19 cellular contexts compared by ENCODE assay signal in genomic region chr10:871951-872403, GRCh38. TPM values are rescaled to one million over a fixed set of nuclear protein-coding genes. Genes with fewer than 3 reads are reported as not detected.
A peak's percentile ranks its signal among the peaks of the same experiment; 100 is the strongest.
DNase-seq lines count a peak whose midpoint lies in the region; ATAC-seq and TF ChIP-seq lines count a peak whose summit lies in the region.
"Had no signal": no experiment of that assay in that cellular context is flagged by ENCODE, and none has a peak within 500 bp of the region (broad histone marks: within the 10 kb centered on the region; RNA-seq: fewer than 3 reads in every experiment).

No MANE protein-coding gene starts in this region.

- H3K36me3 ChIP-seq in gastrocnemius medialis = no peaks in the 10 kb centered on the region
- H3K36me3 ChIP-seq: neural progenitor cell, uterus had no signal

- H3K36me3 Mint-ChIP-seq in activated CD8-positive, alpha-beta T cell treated with anti-CD3 and anti-CD28 coated beads, Interleukin-2, amount 10 ng/mL, durations not matched to agents 7 days and 5 days (ENCODE audit: low read depth) = peaks cover 33% of the 10 kb centered on the region
- H3K36me3 Mint-ChIP-seq in activated CD8-positive, alpha-beta T cell treated with anti-CD3 and anti-CD28 coated beads for 36 hours (ENCODE audit: low read depth) = peaks cover 37% of the 10 kb centered on the region
- peaks cover 17% of the 10 kb centered on the region for H3K36me3 Mint-ChIP-seq in central memory CD8-positive, alpha-beta T cell (ENCODE audit: insufficient read depth)

- no peaks in the 10 kb centered on the region for H3K9me3 ChIP-seq in gastrocnemius medialis
- H3K9me3 ChIP-seq: adrenal gland, BE2C, Caco-2, esophagus muscularis mucosa, gastroesophageal sphincter, HAP-1, uterus had no signal

- in situ Hi-C loops in gastrocnemius medialis (cut with MboI; ENCODE audit: low sequenced_read_pairs in 4 of 4) = no loop called here

- peaks cover 68 to 72% of the 10 kb centered on the region in 2 donors for H3K4me1 ChIP-seq in gastrocnemius medialis
- H3K4me1 ChIP-seq: adrenal gland, BE2C, Caco-2, HAP-1, neural progenitor cell, uterus had no signal

- CTCF ChIA-PET in activated CD8-positive, alpha-beta T cell treated with anti-CD3 and anti-CD28 coated beads, Interleukin-2, amount 10 ng/mL, durations not matched to agents 7 days and 5 days (lab: Charles Lee) = no interaction called here
- CTCF ChIA-PET in activated CD8-positive, alpha-beta T cell treated with anti-CD3 and anti-CD28 coated beads for 36 hours (lab: Charles Lee) = no interaction called here

- POLR2A ChIA-PET in activated CD8-positive, alpha-beta T cell treated with anti-CD3 and anti-CD28 coated beads, Interleukin-2, amount 10 ng/mL, durations not matched to agents 7 days and 5 days (lab: Charles Lee) = no interaction called here
- POLR2A ChIA-PET in activated CD8-positive, alpha-beta T cell treated with anti-CD3 and anti-CD28 coated beads for 36 hours (lab: Charles Lee) = no interaction called here

- peak overlapping the region; percentile 93 to 95 (median 94) for H3K27ac ChIP-seq in gastrocnemius medialis
- H3K27ac ChIP-seq: adrenal gland, esophagus muscularis mucosa, gastroesophageal sphincter, neural progenitor cell, uterus had no signal

- H3K27me3 ChIP-seq in gastrocnemius medialis = no peaks in the 10 kb centered on the region
- H3K27me3 ChIP-seq: adrenal gland, BE2C, esophagus muscularis mucosa, gastroesophageal sphincter, neural progenitor cell, uterus had no signal

- H3K4me3 Mint-ChIP-seq in activated CD8-positive, alpha-beta T cell treated with anti-CD3 and anti-CD28 coated beads, Interleukin-2, amount 10 ng/mL, durations not matched to agents 7 days and 5 days = no peak overlapping the region
- H3K4me3 Mint-ChIP-seq in activated CD8-positive, alpha-beta T cell treated with anti-CD3 and anti-CD28 coated beads for 36 hours = no peak overlapping the region
- H3K4me3 Mint-ChIP-seq in central memory CD8-positive, alpha-beta T cell = no peak overlapping the region
- H3K4me3 Mint-ChIP-seq: neural progenitor cell had no signal

- H3K9me3 Mint-ChIP-seq in activated CD8-positive, alpha-beta T cell treated with anti-CD3 and anti-CD28 coated beads, Interleukin-2, amount 10 ng/mL, durations not matched to agents 7 days and 5 days (ENCODE audit: insufficient read depth) = no peaks in the 10 kb centered on the region
- no peaks in the 10 kb centered on the region for H3K9me3 Mint-ChIP-seq in activated CD8-positive, alpha-beta T cell treated with anti-CD3 and anti-CD28 coated beads for 36 hours
- H3K9me3 Mint-ChIP-seq in central memory CD8-positive, alpha-beta T cell = no peaks in the 10 kb centered on the region
- H3K9me3 Mint-ChIP-seq: neural progenitor cell had no signal

- DNase-seq in activated CD8-positive, alpha-beta T cell treated with anti-CD3 and anti-CD28 coated beads, Interleukin-2, amount 10 ng/mL, durations not matched to agents 7 days and 5 days = no peak
- no peak for DNase-seq in activated CD8-positive, alpha-beta T cell treated with anti-CD3 and anti-CD28 coated beads for 36 hours
- DNase-seq in central memory CD8-positive, alpha-beta T cell (ENCODE audit: low spot score in 2 of 2) = no peak
- DNase-seq in left ventricle myocardium superior (peak; percentile 42), gastrocnemius medialis (peak; percentile 49 to 52), occipital lobe (lab: John Stamatoyannopoulos, UW) (no peak), NCI-H226 (no peak)
- DNase-seq: activated effector memory CD4-positive, alpha-beta T cell treated with Interleukin-2 at 50 U/mL for 16 hours; adrenal gland; BE2C; Caco-2; NK-92 treated with Interleukin-12 subunit alpha and Interleukin-12 subunit beta, amount 100 ng/mL, for 24 hours; T-helper 9 cell; uterus had no signal

- ATAC-seq in activated CD8-positive, alpha-beta T cell treated with anti-CD3 and anti-CD28 coated beads, Interleukin-2, amount 10 ng/mL, durations not matched to agents 7 days and 5 days = no peak
- ATAC-seq in activated CD8-positive, alpha-beta T cell treated with anti-CD3 and anti-CD28 coated beads for 36 hours = no peak
- ATAC-seq in central memory CD8-positive, alpha-beta T cell (replicated peaks; ENCODE audit: extremely low read depth, poor library complexity, severe bottlenecking) = no peak
- ATAC-seq in left ventricle myocardium superior = peak; percentile 49
- peak; percentile 59 to 78 for ATAC-seq in gastrocnemius medialis
- ATAC-seq in HG03025 (IDR thresholded peaks at IDR 0.05; ENCODE audit: low FRiP score, unreplicated experiment) = no peak
- ATAC-seq: gastroesophageal sphincter had no signal

- TF ChIP-seq POLR2A in gastrocnemius medialis (IDR thresholded peaks at IDR 0.05) = no peak

- H3K27ac Mint-ChIP-seq in activated CD8-positive, alpha-beta T cell treated with anti-CD3 and anti-CD28 coated beads, Interleukin-2, amount 10 ng/mL, durations not matched to agents 7 days and 5 days = peak overlapping the region; percentile 1
- H3K27ac Mint-ChIP-seq in activated CD8-positive, alpha-beta T cell treated with anti-CD3 and anti-CD28 coated beads for 36 hours = no peak overlapping the region
- H3K27ac Mint-ChIP-seq in central memory CD8-positive, alpha-beta T cell (ENCODE audit: low read depth) = peak overlapping the region; percentile 52

- TF ChIP-seq CTCF in activated CD8-positive, alpha-beta T cell treated with anti-CD3 and anti-CD28 coated beads for 36 hours (IDR thresholded peaks at IDR 0.05) = no peak
- no peak for TF ChIP-seq CTCF in gastrocnemius medialis (IDR thresholded peaks at IDR 0.05 in 4 of 5, conservative IDR thresholded peaks at IDR 0.05 in 1 of 5)

- H3K27me3 Mint-ChIP-seq in activated CD8-positive, alpha-beta T cell treated with anti-CD3 and anti-CD28 coated beads, Interleukin-2, amount 10 ng/mL, durations not matched to agents 7 days and 5 days (ENCODE audit: low read depth) = no peaks in the 10 kb centered on the region
- H3K27me3 Mint-ChIP-seq in activated CD8-positive, alpha-beta T cell treated with anti-CD3 and anti-CD28 coated beads for 36 hours = no peaks in the 10 kb centered on the region
- no peaks in the 10 kb centered on the region for H3K27me3 Mint-ChIP-seq in central memory CD8-positive, alpha-beta T cell

- no peaks in the 10 kb centered on the region for H3K4me1 Mint-ChIP-seq in activated CD8-positive, alpha-beta T cell treated with anti-CD3 and anti-CD28 coated beads, Interleukin-2, amount 10 ng/mL, durations not matched to agents 7 days and 5 days (ENCODE audit: low read depth)
- peaks cover 12% of the 10 kb centered on the region for H3K4me1 Mint-ChIP-seq in activated CD8-positive, alpha-beta T cell treated with anti-CD3 and anti-CD28 coated beads for 36 hours (ENCODE audit: low read depth)
- peaks cover 42% of the 10 kb centered on the region for H3K4me1 Mint-ChIP-seq in central memory CD8-positive, alpha-beta T cell
- H3K4me1 Mint-ChIP-seq: neural progenitor cell had no signal

- H3K4me3 ChIP-seq in gastrocnemius medialis = peak overlapping the region; percentile 37 to 51 (median 46)
- H3K4me3 ChIP-seq: adrenal gland, esophagus muscularis mucosa, gastroesophageal sphincter, HAP-1, neural progenitor cell, uterus had no signal

- intact Hi-C loops in activated CD8-positive, alpha-beta T cell treated with anti-CD3 and anti-CD28 coated beads for 36 hours (cut with micrococcal nuclease) = no loop called here
- intact Hi-C loops in left ventricle myocardium superior (cut with micrococcal nuclease) (no loop called here), gastrocnemius medialis (cut with DNase I; ENCODE audit: low total_unique reads) (loop anchor here (2.0 to 10.0 kb wide), 5 partner anchors 59 to 247 kb away; partner anchors contain the start of genes IDI1, IDI2 and LARP4B)

RNA-seq across cellular contexts. Expression of gene LARP4B, which starts 59.5 kb away (rescaled TPM):
- total RNA-seq in activated CD8-positive, alpha-beta T cell treated with anti-CD3 and anti-CD28 coated beads, Interleukin-2, amount 10 ng/mL, durations not matched to agents 7 days and 5 days = 100 to 1,000 TPM; 107 to 108 TPM
- total RNA-seq in activated CD8-positive, alpha-beta T cell treated with anti-CD3 and anti-CD28 coated beads for 36 hours = 100 to 1,000 TPM; 101 to 104 TPM
- total RNA-seq in left ventricle myocardium superior = 72.9 TPM
- total RNA-seq in gastrocnemius medialis = 10 to 100 TPM; 29.7 to 45.6 (median 40.0) TPM
- 29.5 TPM for total RNA-seq in occipital lobe

Comparison
In these comparisons a context has a peak if more than half of its experiments do, and no peak if none do; other contexts are left out.
1. ATAC-seq: peak in left ventricle myocardium superior (single experiment) and gastrocnemius medialis (2 of 2); none in activated CD8-positive, alpha-beta T cell treated with anti-CD3 and anti-CD28 coated beads, Interleukin-2, amount 10 ng/mL, durations not matched to agents 7 days and 5 days (single experiment), activated CD8-positive, alpha-beta T cell treated with anti-CD3 and anti-CD28 coated beads for 36 hours (single experiment), central memory CD8-positive, alpha-beta T cell (single experiment) and HG03025 (single experiment).
2. DNase-seq: peak in left ventricle myocardium superior (single experiment) and gastrocnemius medialis (2 of 2); none in activated CD8-positive, alpha-beta T cell treated with anti-CD3 and anti-CD28 coated beads, Interleukin-2, amount 10 ng/mL, durations not matched to agents 7 days and 5 days (single experiment), activated CD8-positive, alpha-beta T cell treated with anti-CD3 and anti-CD28 coated beads for 36 hours (single experiment), central memory CD8-positive, alpha-beta T cell (0 of 2), occipital lobe (single experiment) and NCI-H226 (single experiment).